Comparison of ENCODE assay signal across 24 cellular contexts in the genomic region with DNA sequence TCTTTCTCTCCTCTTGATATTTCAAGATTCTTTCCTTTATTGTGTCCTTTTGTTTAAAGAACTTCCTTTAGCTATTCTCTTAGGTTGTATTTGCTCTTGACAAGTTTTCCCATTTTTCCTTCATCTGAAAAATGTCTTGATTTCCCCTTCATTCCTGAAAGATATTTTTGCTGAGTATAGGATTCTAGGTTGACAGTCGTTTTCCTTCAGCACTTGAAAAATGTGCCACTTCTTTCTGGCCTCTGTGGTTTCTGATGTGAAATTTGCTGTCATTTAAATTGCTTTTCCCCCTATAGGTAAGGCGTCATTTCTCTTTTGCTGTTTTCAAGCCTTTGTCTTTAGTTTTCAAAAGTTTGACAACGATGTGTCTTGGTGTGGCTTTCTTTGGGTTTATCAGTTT.
"Had no signal": no experiment of that assay in that cellular context is flagged by ENCODE, and none has a peak within 500 bp of the region (broad histone marks: within the 10 kb centered on the region; RNA-seq: fewer than 3 reads in every experiment).

No MANE protein-coding gene starts in this region.

- H2AFZ ChIP-seq: neural progenitor cell, parathyroid adenoma had no signal

- H3K4me2 ChIP-seq: neural progenitor cell had no signal

- ATAC-seq: stimulated activated memory B cell treated with anti-CD40 and anti-IgM and Interleukin-4, amounts not matched to agents 10 μg/mL and 1 μg/mL and 100 μg/mL, for 72 hours; stimulated activated naive CD8-positive, alpha-beta T cell treated with anti-CD3 and anti-CD28 coated beads, Interleukin-15, Interleukin-2, amounts not matched to agents 100 U/mL and 50 U/mL, for 24 hours had no signal

- H3K4me1 ChIP-seq: esophagus squamous epithelium, neural progenitor cell, parathyroid adenoma, prostate gland, right atrium auricular region, testis, tibial artery, upper lobe of left lung had no signal

- H3K4me1 Mint-ChIP-seq: memory B cell; naive B cell; nephron; neural progenitor cell; stimulated activated memory B cell treated with anti-CD40 and anti-IgM and Interleukin-4, amounts not matched to agents 10 μg/mL and 1 μg/mL and 100 μg/mL, for 72 hours had no signal

- H3K36me3 ChIP-seq: prostate gland had no signal

- H3K9me3 ChIP-seq: prostate gland, right atrium auricular region, testis, tibial artery, upper lobe of left lung had no signal

- H3K27ac ChIP-seq: coronary artery, esophagus squamous epithelium, neural progenitor cell, parathyroid adenoma, prostate gland, right atrium auricular region, sigmoid colon, testis, tibial artery, upper lobe of left lung had no signal

- H3K4me3 Mint-ChIP-seq: memory B cell; naive B cell; nephron; neural progenitor cell; stimulated activated memory B cell treated with anti-CD40 and anti-IgM and Interleukin-4, amounts not matched to agents 10 μg/mL and 1 μg/mL and 100 μg/mL, for 72 hours had no signal

- H3K27me3 Mint-ChIP-seq: memory B cell; naive B cell; stimulated activated memory B cell treated with anti-CD40 and anti-IgM and Interleukin-4, amounts not matched to agents 10 μg/mL and 1 μg/mL and 100 μg/mL, for 72 hours had no signal

- H3K27ac Mint-ChIP-seq: memory B cell; nephron; neural progenitor cell; stimulated activated memory B cell treated with anti-CD40 and anti-IgM and Interleukin-4, amounts not matched to agents 10 μg/mL and 1 μg/mL and 100 μg/mL, for 72 hours had no signal

- H3K4me3 ChIP-seq: coronary artery, esophagus squamous epithelium, lung, neural progenitor cell, prostate gland, right atrium auricular region, sigmoid colon, testis, tibial artery, upper lobe of left lung had no signal

- H3K9me3 Mint-ChIP-seq: neural progenitor cell had no signal

- FAIRE-seq: keratinocyte, urothelium cell line had no signal

- H3K9ac ChIP-seq: neural progenitor cell, parathyroid adenoma had no signal

- DNase-seq: dermis blood vessel endothelial cell; effector memory CD4-positive, alpha-beta T cell; erythroblast; esophagus squamous epithelium; foreskin melanocyte; naive B cell; sigmoid colon; stimulated activated CD4-positive, alpha-beta T cell treated with anti-CD3 and anti-CD28 coated beads, Interleukin-4, amount 100 ng/mL, for 4 hours; stimulated activated naive CD8-positive, alpha-beta T cell treated with anti-CD3 and anti-CD28 coated beads, Interleukin-15, Interleukin-2, amounts not matched to agents 100 U/mL and 50 U/mL, for 24 hours; substantia nigra; testis; tibial artery; upper lobe of left lung had no signal

- H3K27me3 ChIP-seq: esophagus squamous epithelium, neural progenitor cell, right atrium auricular region, sigmoid colon, testis, tibial artery, upper lobe of left lung had no signal
